Comparison of ENCODE assay signal across 11 cellular contexts in the genomic region with DNA sequence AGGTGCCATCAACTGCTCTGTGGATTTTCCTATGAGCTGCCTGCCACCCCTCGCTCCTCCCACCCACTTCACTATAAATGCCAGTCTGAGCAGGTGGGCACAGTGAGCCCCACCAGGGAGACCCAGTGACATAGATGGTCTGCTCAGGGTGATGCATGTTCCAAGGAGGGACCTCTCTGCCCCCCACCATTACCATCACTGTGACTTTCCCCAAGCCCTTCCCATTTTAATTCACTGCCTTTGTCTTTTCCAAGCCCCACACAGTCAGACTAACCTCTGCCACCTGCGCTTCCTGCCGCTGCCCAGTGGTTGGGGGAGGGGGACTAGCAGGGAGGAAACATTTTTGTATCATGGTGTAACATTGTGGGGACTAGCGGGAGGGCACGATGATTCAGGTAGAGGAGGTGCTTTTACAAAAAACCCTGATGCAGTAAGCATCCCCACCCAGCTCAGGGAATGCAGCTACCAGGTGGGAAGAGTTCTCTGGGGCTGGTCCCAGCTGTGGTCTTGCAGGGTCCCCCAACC. TPM values are rescaled to one million over a fixed set of nuclear protein-coding genes. Genes with fewer than 3 reads are reported as not detected.
DNase-seq lines count a peak whose midpoint lies in the region; ATAC-seq and TF ChIP-seq lines count a peak whose summit lies in the region.
"Had no signal": no experiment of that assay in that cellular context is flagged by ENCODE, and none has a peak within 500 bp of the region (broad histone marks: within the 10 kb centered on the region; RNA-seq: fewer than 3 reads in every experiment).

No MANE protein-coding gene starts in this region.

- H3K27ac ChIP-seq in DOHH2 (ENCODE audit: low read depth, low read length), result peak overlapping the region; percentile 83
- peak overlapping the region; percentile 98 for H3K27ac ChIP-seq in naive thymus-derived CD4-positive, alpha-beta T cell (ENCODE audit: low read depth, low read length)

- peak overlapping the region; percentile 95 to 100 (median 99) for H3K4me3 Mint-ChIP-seq in naive thymus-derived CD4-positive, alpha-beta T cell

- CTCF ChIA-PET in naive thymus-derived CD4-positive, alpha-beta T cell (lab: Charles Lee), result interaction anchor here (0.9 to 13.3 kb wide), 2 partner anchors 10 to 14 kb away, joined by 3 to 314 read pairs; no protein-coding TSS in a partner anchor

- H3K27me3 Mint-ChIP-seq in naive thymus-derived CD4-positive, alpha-beta T cell, result peaks cover 0 to 2% (median 0%) of the 10 kb centered on the region in 5 donors

- H3K9me3 Mint-ChIP-seq in activated naive CD4-positive, alpha-beta T cell treated with anti-CD3 and anti-CD28 coated beads, Interleukin-2, amount 50 U/mL, for 72 hours, result no peaks in the 10 kb centered on the region
- peaks cover 0 to 12% (median 0%) of the 10 kb centered on the region in 11 donors for H3K9me3 Mint-ChIP-seq in naive thymus-derived CD4-positive, alpha-beta T cell

- intact Hi-C loops in naive thymus-derived CD4-positive, alpha-beta T cell (cut with micrococcal nuclease), result loop anchor here (5.0 kb wide), 2 partner anchors 178 to 403 kb away; no protein-coding TSS in a partner anchor

- H3K79me2 ChIP-seq in DOHH2 (ENCODE audit: control insufficient read depth, low read length), result peaks cover 53% of the 10 kb centered on the region

- peaks cover 24% of the 10 kb centered on the region for H3F3A ChIP-seq in DOHH2 (ENCODE audit: control insufficient read depth, insufficient read depth)

- H3K4me1 ChIP-seq in DOHH2 (ENCODE audit: control insufficient read depth, low read length), result peaks cover 95% of the 10 kb centered on the region
- H3K4me1 ChIP-seq in naive thymus-derived CD4-positive, alpha-beta T cell (ENCODE audit: control insufficient read depth in 2 of 2, insufficient read depth in 2 of 2, low read length in 2 of 2), result peaks cover 30 to 35% of the 10 kb centered on the region in 2 donors

- H3K36me3 ChIP-seq in DOHH2 (ENCODE audit: control insufficient read depth, low read length), result peaks cover 35% of the 10 kb centered on the region
- H3K36me3 ChIP-seq in naive thymus-derived CD4-positive, alpha-beta T cell (ENCODE audit: control insufficient read depth in 2 of 3, insufficient read depth in 3 of 3, low read length in 3 of 3), result peaks cover 0 to 36% (median 5%) of the 10 kb centered on the region in 3 experiments

- no peaks in the 10 kb centered on the region for H4K20me1 ChIP-seq in DOHH2 (ENCODE audit: control insufficient read depth, insufficient read depth, low read depth, low read length)

- H3K27me3 ChIP-seq in DOHH2 (ENCODE audit: control insufficient read depth, low read length), result no peaks in the 10 kb centered on the region
- no peaks in the 10 kb centered on the region for H3K27me3 ChIP-seq in naive thymus-derived CD4-positive, alpha-beta T cell (ENCODE audit: control insufficient read depth in 2 of 2, insufficient read depth in 2 of 2, low read length in 2 of 2)

- peak in 4 of 5 experiments; percentile 35 to 83 (median 57) for DNase-seq in T-helper 2 cell
- DNase-seq in activated naive CD4-positive, alpha-beta T cell treated with anti-CD3 and anti-CD28 coated beads, Interleukin-2, amount 50 U/mL, for 72 hours (ENCODE audit: low spot score in 2 of 2), result no peak
- DNase-seq in naive thymus-derived CD4-positive, alpha-beta T cell, result peak in 8 of 9 donors; percentile 57 to 80 (median 71)
- no peak for DNase-seq in NCI-H524 (lab: John Stamatoyannopoulos, UW)
- DNase-seq: dermis blood vessel endothelial cell, NCI-H1048 had no signal

- H3K4me2 ChIP-seq in DOHH2 (ENCODE audit: low read length), result peak overlapping the region; percentile 84

- POLR2A ChIA-PET in naive thymus-derived CD4-positive, alpha-beta T cell (lab: Charles Lee), result interaction anchor here (0.7 to 33.1 kb wide), 9 partner anchors 2 to 488 kb away, joined by 3 to 5102 read pairs (median 70); no protein-coding TSS in a partner anchor

- H3K9me3 ChIP-seq in DOHH2 (ENCODE audit: control insufficient read depth, insufficient read depth, low read length), result no peaks in the 10 kb centered on the region
- H3K9me3 ChIP-seq in naive thymus-derived CD4-positive, alpha-beta T cell (ENCODE audit: control insufficient read depth in 2 of 3, low read length in 3 of 3), result no peaks in the 10 kb centered on the region

- TF ChIP-seq CTCF in DOHH2 (IDR thresholded peaks at IDR 0.05; ENCODE audit: low read depth, low read length, poor library complexity, severe bottlenecking), result no peak

- H3K4me3 ChIP-seq in DOHH2 (ENCODE audit: low read length), result peak overlapping the region; percentile 88
- H3K4me3 ChIP-seq in naive thymus-derived CD4-positive, alpha-beta T cell (ENCODE audit: low read length), result peak overlapping the region; percentile 83

- peaks cover 76 to 91% of the 10 kb centered on the region in 2 donors for H3K36me3 Mint-ChIP-seq in activated naive CD4-positive, alpha-beta T cell treated with anti-CD3 and anti-CD28 coated beads, Interleukin-2, amount 50 U/mL, for 72 hours
- H3K36me3 Mint-ChIP-seq in naive thymus-derived CD4-positive, alpha-beta T cell, result peaks cover 14 to 73% (median 62%) of the 10 kb centered on the region in 5 donors

- H3K9me2 ChIP-seq in DOHH2 (replicated peaks; ENCODE audit: control insufficient read depth, low read length), result no peaks in the 10 kb centered on the region

- ATAC-seq in activated naive CD4-positive, alpha-beta T cell treated with anti-CD3 and anti-CD28 coated beads, Interleukin-2, amount 50 U/mL, for 72 hours, result peak; percentile 21 to 35
- peak; percentile 44 for ATAC-seq in naive thymus-derived CD4-positive, alpha-beta T cell
- ATAC-seq in HG02840 (IDR thresholded peaks at IDR 0.05; ENCODE audit: low FRiP score, unreplicated experiment), result no peak
- no peak for ATAC-seq in GM21367 (IDR thresholded peaks at IDR 0.05; ENCODE audit: unreplicated experiment)
- ATAC-seq in HG03175 (IDR thresholded peaks at IDR 0.05; ENCODE audit: unreplicated experiment), result no peak

- H3K4me1 Mint-ChIP-seq in naive thymus-derived CD4-positive, alpha-beta T cell, result peaks cover 26 to 63% (median 56%) of the 10 kb centered on the region in 7 donors

- peak overlapping the region; percentile 100 for H3K27ac Mint-ChIP-seq in activated naive CD4-positive, alpha-beta T cell treated with anti-CD3 and anti-CD28 coated beads, Interleukin-2, amount 50 U/mL, for 72 hours
- H3K27ac Mint-ChIP-seq in naive thymus-derived CD4-positive, alpha-beta T cell, result peak overlapping the region; percentile 99 to 100 (median 100)

RNA-seq across cellular contexts. Expression of a gene that starts 24.6 kb away (rescaled TPM):
- under 1 TPM in 1 of 2 donors, not detected in 1; 0.82 TPM for total RNA-seq in activated naive CD4-positive, alpha-beta T cell treated with anti-CD3 and anti-CD28 coated beads, Interleukin-2, amount 50 U/mL, for 72 hours
- not detected for total RNA-seq in naive thymus-derived CD4-positive, alpha-beta T cell
- polyA plus RNA-seq in naive thymus-derived CD4-positive, alpha-beta T cell, result not detected
- total RNA-seq: dermis blood vessel endothelial cell, kidney epithelial cell had no signal

RNA-seq across cellular contexts. Expression of a gene that starts 46.1 kb away (rescaled TPM):
- not detected for total RNA-seq in activated naive CD4-positive, alpha-beta T cell treated with anti-CD3 and anti-CD28 coated beads, Interleukin-2, amount 50 U/mL, for 72 hours
- not detected for total RNA-seq in naive thymus-derived CD4-positive, alpha-beta T cell
- polyA plus RNA-seq in naive thymus-derived CD4-positive, alpha-beta T cell, result not detected
- total RNA-seq: dermis blood vessel endothelial cell had no signal

RNA-seq across cellular contexts. Expression of a gene that starts 59.5 kb away (rescaled TPM):
- total RNA-seq in activated naive CD4-positive, alpha-beta T cell treated with anti-CD3 and anti-CD28 coated beads, Interleukin-2, amount 50 U/mL, for 72 hours, result 10 to 100 TPM; 16.0 to 32.8 TPM
- total RNA-seq in naive thymus-derived CD4-positive, alpha-beta T cell, result 100 to 1,000 TPM in 2 of 5 experiments, 10 to 100 TPM in 2, 1 to 10 TPM in 1; 9.8 to 110 (median 78.8) TPM
- polyA plus RNA-seq in naive thymus-derived CD4-positive, alpha-beta T cell, result 10 to 100 TPM; 36.9 to 55.6 TPM

Comparison
In these comparisons a context has a peak if more than half of its experiments do, and no peak if none do; other contexts are left out.
1. DNase-seq: peak in T-helper 2 cell (4 of 5) and naive thymus-derived CD4-positive, alpha-beta T cell (8 of 9); none in activated naive CD4-positive, alpha-beta T cell treated with anti-CD3 and anti-CD28 coated beads, Interleukin-2, amount 50 U/mL, for 72 hours (0 of 2) and NCI-H524 (0 of 2).
2. ATAC-seq: peak in activated naive CD4-positive, alpha-beta T cell treated with anti-CD3 and anti-CD28 coated beads, Interleukin-2, amount 50 U/mL, for 72 hours (2 of 2) and naive thymus-derived CD4-positive, alpha-beta T cell (single experiment); none in HG02840 (single experiment), GM21367 (single experiment) and HG03175 (single experiment).